Comparison of ENCODE assay signal across 24 cellular contexts in genomic region chr2:40321822-40322221, GRCh38.
"Had no signal": no experiment of that assay in that cellular context is flagged by ENCODE, and none has a peak within 500 bp of the region (broad histone marks: within the 10 kb centered on the region; RNA-seq: fewer than 3 reads in every experiment).

No MANE protein-coding gene starts in this region.

- ATAC-seq: effector memory CD8-positive, alpha-beta T cell; gastroesophageal sphincter; naive thymus-derived CD8-positive, alpha-beta T cell; stimulated activated naive B cell treated with anti-CD40 and anti-IgM and Interleukin-4, amounts not matched to agents 10 μg/mL and 1 μg/mL and 100 μg/mL, for 72 hours; upper lobe of right lung had no signal

- DNase-seq: activated CD4-positive, alpha-beta memory T cell treated with anti-CD3 and anti-CD28 coated beads for 36 hours; activated CD4-positive, alpha-beta T cell treated with anti-CD3 and anti-CD28 coated beads, Interleukin-2, amount 10 ng/mL, durations not matched to agents 24 days and 14 days; activated CD4-positive, CD25-positive, alpha-beta regulatory T cell treated with anti-CD3 and anti-CD28 coated beads, Interleukin-2, amount 50 U/mL, for 72 hours; activated CD8-positive, alpha-beta memory T cell treated with anti-CD3 and anti-CD28 coated beads, Interleukin-2, amount 50 U/mL, for 4 hours; activated effector memory CD4-positive, alpha-beta T cell treated with anti-CD3 and anti-CD28 coated beads, Interleukin-2, amount 50 U/mL, for 16 hours; activated naive CD4-positive, alpha-beta T cell treated with anti-CD3 and anti-CD28 coated beads for 36 hours; activated T-cell treated with anti-CD3 and anti-CD28 coated beads, Interleukin-2, amount 50 U/mL, for 1 hour; amniotic stem cell; brain microvascular endothelial cell; caudate nucleus; cortex of kidney; effector memory CD8-positive, alpha-beta T cell; erythroblast; hippocampal formation; kidney; naive thymus-derived CD8-positive, alpha-beta T cell; nucleus accumbens; stimulated activated CD4-positive, alpha-beta T cell treated with anti-CD3 and anti-CD28 coated beads, Interleukin-15, amount 100 ng/mL, for 24 hours; stimulated activated CD4-positive, alpha-beta T cell treated with anti-CD3 and anti-CD28 coated beads, Interleukin-2, amount 100 ng/mL, for 24 hours; stimulated activated naive B cell treated with anti-CD40 and anti-IgM and Interleukin-4, amounts not matched to agents 10 μg/mL and 1 μg/mL and 100 μg/mL, for 72 hours; stomach; thyroid gland; upper lobe of right lung had no signal
